In genomic region chr2:170817247-170817998, GRCh38 we compare ENCODE assay signal across 1 cellular context.
TF ChIP-seq lines count a peak whose summit lies in the region.

No MANE protein-coding gene starts in this region.

TF ChIP-seq in HepG2, 621 proteins besides CTCF, POLR2A, EP300 and RAD21 (continued from another document and continues in another):
- TF ChIP-seq RNF219 (CRISPR knock-in tag; IDR thresholded peaks at IDR 0.05) (no peak), FOSL2 (CRISPR knock-in tag; IDR thresholded peaks at IDR 0.05) (no peak), LRRFIP1 (CRISPR knock-in tag; conservative IDR thresholded peaks at IDR 0.05) (no peak), TRAFD1 (CRISPR knock-in tag; IDR thresholded peaks at IDR 0.05; ENCODE audit: borderline replicate concordance) (no peak), THAP9 (CRISPR knock-in tag; IDR thresholded peaks at IDR 0.05; ENCODE audit: borderline replicate concordance) (no peak), STAG1 (CRISPR knock-in tag; IDR thresholded peaks at IDR 0.05) (no peak), KDM6A (CRISPR knock-in tag; IDR thresholded peaks at IDR 0.05; ENCODE audit: low read depth) (no peak), ZNF121 (CRISPR knock-in tag; IDR thresholded peaks at IDR 0.05) (no peak), RFXANK (CRISPR knock-in tag; IDR thresholded peaks at IDR 0.05) (no peak), ZNF609 (CRISPR knock-in tag; IDR thresholded peaks at IDR 0.05; ENCODE audit: borderline replicate concordance) (no peak), ATM (IDR thresholded peaks at IDR 0.05; ENCODE audit: borderline replicate concordance) (no peak), ZSCAN21 (CRISPR knock-in tag; IDR thresholded peaks at IDR 0.05; ENCODE audit: borderline replicate concordance) (no peak), ZNF564 (CRISPR knock-in tag; IDR thresholded peaks at IDR 0.05) (no peak), SRY (CRISPR knock-in tag; IDR thresholded peaks at IDR 0.05) (no peak), ZFX (CRISPR knock-in tag; IDR thresholded peaks at IDR 0.05; ENCODE audit: low read depth) (no peak), ZNF850 (CRISPR knock-in tag; conservative IDR thresholded peaks at IDR 0.05) (no peak), CHD4 (IDR thresholded peaks at IDR 0.05; ENCODE audit: borderline replicate concordance, low read length) (no peak), ZNF382 (CRISPR knock-in tag; IDR thresholded peaks at IDR 0.05; ENCODE audit: borderline replicate concordance) (no peak), CCDC6 (CRISPR knock-in tag; IDR thresholded peaks at IDR 0.05) (no peak), ZNF800 (CRISPR knock-in tag; IDR thresholded peaks at IDR 0.05) (peak; percentile 99), ZNF788 (CRISPR knock-in tag; IDR thresholded peaks at IDR 0.05; ENCODE audit: borderline replicate concordance) (peak; percentile 42; the same call in 1 of the 2 replicates), ZBTB8A (CRISPR knock-in tag; IDR thresholded peaks at IDR 0.05; ENCODE audit: borderline replicate concordance, low read depth) (no peak), BATF2 (CRISPR knock-in tag; IDR thresholded peaks at IDR 0.05) (no peak), SMYD3 (CRISPR knock-in tag; IDR thresholded peaks at IDR 0.05) (no peak), ZMYM4 (CRISPR knock-in tag; IDR thresholded peaks at IDR 0.05) (no peak), E2F5 (CRISPR knock-in tag; conservative IDR thresholded peaks at IDR 0.05) (no peak), PHF20 (CRISPR knock-in tag; IDR thresholded peaks at IDR 0.05) (no peak), ERF (CRISPR knock-in tag; IDR thresholded peaks at IDR 0.05) (no peak), TAF1 (CRISPR knock-in tag; IDR thresholded peaks at IDR 0.05) (no peak), MLX (CRISPR knock-in tag; IDR thresholded peaks at IDR 0.05) (no peak), LBX2 (CRISPR knock-in tag; IDR thresholded peaks at IDR 0.05; ENCODE audit: borderline replicate concordance) (no peak), ZNF414 (CRISPR knock-in tag; IDR thresholded peaks at IDR 0.05) (no peak), RORA (CRISPR knock-in tag; IDR thresholded peaks at IDR 0.05) (no peak), ZFP41 (CRISPR knock-in tag; IDR thresholded peaks at IDR 0.05; ENCODE audit: borderline replicate concordance) (peak; percentile 76; the same call in 1 of the 2 replicates), BCL3 (CRISPR knock-in tag; IDR thresholded peaks at IDR 0.05) (no peak), HOXA9 (CRISPR knock-in tag; IDR thresholded peaks at IDR 0.05; ENCODE audit: borderline replicate concordance) (no peak), ZNF703 (CRISPR knock-in tag; IDR thresholded peaks at IDR 0.05; ENCODE audit: borderline replicate concordance) (no peak)
